In genomic region chr4:53003959-53004358, GRCh38 we compare ENCODE assay signal across 23 cellular contexts.
"Had no signal": no experiment of that assay in that cellular context is flagged by ENCODE, and none has a peak within 500 bp of the region (broad histone marks: within the 10 kb centered on the region; RNA-seq: fewer than 3 reads in every experiment).

No MANE protein-coding gene starts in this region.

- H3K79me2 ChIP-seq: hepatocyte had no signal

- H3K27ac Mint-ChIP-seq: activated CD4-positive, alpha-beta memory T cell treated with anti-CD3 and anti-CD28 coated beads, Interleukin-2, amount 10 ng/mL, durations not matched to agents 7 days and 5 days; activated CD4-positive, alpha-beta T cell treated with anti-CD3 and anti-CD28 coated beads for 36 hours; activated naive CD4-positive, alpha-beta T cell treated with anti-CD3 and anti-CD28 coated beads, Interleukin-2, amount 50 U/mL, for 24 hours; brain; naive thymus-derived CD4-positive, alpha-beta T cell had no signal

- H3K27me3 ChIP-seq: adrenal gland, esophagus squamous epithelium, hepatocyte, right atrium auricular region, tibial nerve, uterus had no signal

- H3K27ac ChIP-seq: esophagus squamous epithelium, hepatocyte, skin epidermis, tibial nerve, uterus had no signal

- H3K9me3 ChIP-seq: adrenal gland, esophagus squamous epithelium, right atrium auricular region, tibial nerve, uterus had no signal

- DNase-seq: activated CD4-positive, alpha-beta memory T cell treated with anti-CD3 and anti-CD28 coated beads, Interleukin-2, amount 10 ng/mL, durations not matched to agents 7 days and 5 days; activated CD4-positive, alpha-beta T cell treated with anti-CD3 and anti-CD28 coated beads for 36 hours; activated effector memory CD4-positive, alpha-beta T cell treated with anti-CD3 and anti-CD28 coated beads, Interleukin-2, amount 50 U/mL, for 16 hours; activated T-cell treated with anti-CD3 and anti-CD28 coated beads, Interleukin-2, amount 50 U/mL, for 4 hours; adrenal gland; cortex of kidney; effector CD4-positive, alpha-beta T cell; esophagus squamous epithelium; islet precursor cell; mammary epithelial cell; naive thymus-derived CD4-positive, alpha-beta T cell; stimulated activated CD4-positive, alpha-beta T cell treated with anti-CD3 and anti-CD28 coated beads, Interleukin-15, amount 100 ng/mL, for 24 hours; stimulated activated CD4-positive, alpha-beta T cell treated with anti-CD3 and anti-CD28 coated beads, Interleukin-4, amount 100 ng/mL, for 1 hour; stimulated activated naive CD4-positive, alpha-beta T cell; uterus had no signal

- H3K9me3 Mint-ChIP-seq: activated CD4-positive, alpha-beta memory T cell treated with anti-CD3 and anti-CD28 coated beads, Interleukin-2, amount 10 ng/mL, durations not matched to agents 7 days and 5 days; activated T-cell treated with anti-CD3 and anti-CD28 coated beads, Interleukin-2, amount 50 U/mL, for 4 hours; brain; central memory CD8-positive, alpha-beta T cell had no signal

- H3K4me1 Mint-ChIP-seq: activated CD4-positive, alpha-beta memory T cell treated with anti-CD3 and anti-CD28 coated beads, Interleukin-2, amount 10 ng/mL, durations not matched to agents 7 days and 5 days; activated CD4-positive, alpha-beta T cell treated with anti-CD3 and anti-CD28 coated beads for 36 hours; brain had no signal

- H3K4me3 ChIP-seq: adrenal gland, esophagus squamous epithelium, hepatocyte, right atrium auricular region, skin epidermis, tibial nerve, uterus had no signal

- ATAC-seq: activated CD4-positive, alpha-beta T cell treated with anti-CD3 and anti-CD28 coated beads for 36 hours; activated T-cell treated with anti-CD3 and anti-CD28 coated beads, Interleukin-2, amount 50 U/mL, for 4 hours; left lobe of liver; naive thymus-derived CD4-positive, alpha-beta T cell had no signal

- H3K27me3 Mint-ChIP-seq: activated CD4-positive, alpha-beta memory T cell treated with anti-CD3 and anti-CD28 coated beads, Interleukin-2, amount 10 ng/mL, durations not matched to agents 7 days and 5 days; activated CD4-positive, alpha-beta T cell treated with anti-CD3 and anti-CD28 coated beads for 36 hours; activated naive CD4-positive, alpha-beta T cell treated with anti-CD3 and anti-CD28 coated beads, Interleukin-2, amount 50 U/mL, for 24 hours; central memory CD8-positive, alpha-beta T cell; naive thymus-derived CD4-positive, alpha-beta T cell had no signal

- H3K4me1 ChIP-seq: esophagus squamous epithelium, uterus had no signal

- H3K36me3 ChIP-seq: adrenal gland, esophagus squamous epithelium, right atrium auricular region, tibial nerve, uterus had no signal

- H3K4me2 ChIP-seq: hepatocyte had no signal

- H3K4me3 Mint-ChIP-seq: activated CD4-positive, alpha-beta memory T cell treated with anti-CD3 and anti-CD28 coated beads, Interleukin-2, amount 10 ng/mL, durations not matched to agents 7 days and 5 days; activated CD4-positive, alpha-beta T cell treated with anti-CD3 and anti-CD28 coated beads for 36 hours; activated naive CD4-positive, alpha-beta T cell treated with anti-CD3 and anti-CD28 coated beads, Interleukin-2, amount 50 U/mL, for 24 hours; activated T-cell treated with anti-CD3 and anti-CD28 coated beads, Interleukin-2, amount 50 U/mL, for 4 hours; brain; central memory CD8-positive, alpha-beta T cell; naive thymus-derived CD4-positive, alpha-beta T cell had no signal

- H2AFZ ChIP-seq: hepatocyte had no signal

- H3K36me3 Mint-ChIP-seq: brain had no signal
